ENCODE assay signal across 8 cellular contexts in genomic region chr1:12124693-12125421, GRCh38. TPM values are rescaled to one million over a fixed set of nuclear protein-coding genes. Genes with fewer than 3 reads are reported as not detected.
DNase-seq lines count a peak whose midpoint lies in the region; ATAC-seq, FAIRE-seq and TF ChIP-seq lines count a peak whose summit lies in the region.

No MANE protein-coding gene starts in this region.

- peaks cover 7% of the 10 kb centered on the region for H3K4me1 ChIP-seq in HepG2 (ENCODE audit: insufficient read depth, low read length)

- H3K27me3 ChIP-seq in HepG2 (ENCODE audit: control insufficient read depth in 1 of 2, insufficient read depth in 2 of 2, low read length in 2 of 2) = peaks cover 5 to 25% of the 10 kb centered on the region in 2 experiments

- H3K27ac ChIP-seq in HepG2 (ENCODE audit: extremely low read length, insufficient read depth, low read length) = no peak overlapping the region

- H3K9me3 ChIP-seq in HepG2 (ENCODE audit: low read length) = no peaks in the 10 kb centered on the region

- no peak overlapping the region for H2AFZ ChIP-seq in HepG2 (ENCODE audit: low read length)

- peak; percentile 89 for TF ChIP-seq RAD21 in HepG2 (CRISPR knock-in tag; IDR thresholded peaks at IDR 0.05)

- no peaks in the 10 kb centered on the region for H3K36me3 ChIP-seq in HepG2 (replicated peaks in 1 of 2; ENCODE audit: control insufficient read depth in 1 of 2, insufficient read depth in 2 of 2, low read length in 2 of 2)

- peak; percentile 53 for ATAC-seq in HepG2
- no peak for ATAC-seq in GM21528 (IDR thresholded peaks at IDR 0.05; ENCODE audit: low FRiP score, unreplicated experiment)

- DNase-seq in NCI-H748 (lab: John Stamatoyannopoulos, UW; ENCODE audit: unreplicated experiment) (peak; percentile 25), NCI-H748 treated with DMSO at 0.1 percent for 48 hours (lab: John Stamatoyannopoulos, UW) (no peak), NCI-H2107 (lab: John Stamatoyannopoulos, UW) (peak; percentile 51), cerebellum (ENCODE audit: low spot score) (peak; percentile 63), HepG2 (ENCODE audit: low spot score) (peak; percentile 46)
- DNase-seq in activated CD4-positive, alpha-beta T cell treated with anti-CD3 and anti-CD28 coated beads for 24 hours (ENCODE audit: low read depth in 2 of 2) = peak; percentile 65 to 76
- DNase-seq in stimulated activated CD4-positive, alpha-beta T cell treated with anti-CD3 and anti-CD28 coated beads, Interleukin-4, amount 100 ng/mL, for 4 hours = peak; percentile 69 to 75

- no peaks in the 10 kb centered on the region for H3K79me2 ChIP-seq in HepG2 (ENCODE audit: insufficient read depth, low read length)

- 31% methylated on average over 19 of the region's 19 CpGs for WGBS in HepG2 (ENCODE audit: low lambda C conversion rate)

- no peaks in the 10 kb centered on the region for H4K20me1 ChIP-seq in HepG2 (ENCODE audit: insufficient read depth, low read length)

- no peak overlapping the region for H3K4me2 ChIP-seq in HepG2 (ENCODE audit: low read depth, low read length)

- in situ Hi-C loops in HepG2 (cut with HindIII; ENCODE audit: extremely low pct_ligation_motif_present, low pct_unique_long_range_greater_than_20kb) = loop anchor here (5.0 to 25.0 kb wide), 2 partner anchors 82 to 537 kb away; no protein-coding TSS in a partner anchor

- TF ChIP-seq EP300 in HepG2 (IDR thresholded peaks at IDR 0.05; ENCODE audit: low read depth in 2 of 2, low read length in 2 of 2) (no peak), HepG2 (CRISPR knock-in tag; IDR thresholded peaks at IDR 0.05; ENCODE audit: borderline replicate concordance) (no peak)

- TF ChIP-seq CTCF in HepG2 (CRISPR knock-in tag; IDR thresholded peaks at IDR 0.05) = peak; percentile 88

- H3K4me3 ChIP-seq in HepG2 (replicated peaks in 1 of 3; ENCODE audit: insufficient read depth in 1 of 3, low read depth in 2 of 3, low read length in 3 of 3) = no peak overlapping the region

- no TSS peak for BruUV-seq in HepG2 (replicated peaks; lab: Mats Ljungman, UMichigan)

- FAIRE-seq in HepG2 (lab: Jason Lieb, UNC) = peak; percentile 77

- intact Hi-C loops in HepG2 (cut with micrococcal nuclease; ENCODE audit: unreplicated experiment) = loop anchor here (1.0 kb wide), 1 partner anchor 84 kb away; no protein-coding TSS in a partner anchor

- CTCF ChIA-PET in HepG2 (lab: Yijun Ruan, JAX; ENCODE audit: low intra/inter-chr PET ratio, low total read pairs) = interaction anchor here (1.7 to 5.3 kb wide), 2 partner anchors 83 to 87 kb away, joined by 3 to 93 read pairs; no protein-coding TSS in a partner anchor

- POLR2A ChIA-PET in HepG2 (lab: Yijun Ruan, JAX) = no interaction called here

- no peak for TF ChIP-seq POLR2A in HepG2 (IDR thresholded peaks at IDR 0.05; ENCODE audit: insufficient read depth in 1 of 2, low read depth in 2 of 2, low read length in 2 of 2)

- no peak overlapping the region for H3K9ac ChIP-seq in HepG2 (ENCODE audit: insufficient read depth, low read depth, low read length)

TF ChIP-seq in HepG2, 621 proteins besides CTCF, POLR2A, EP300 and RAD21:
- TF ChIP-seq STAG1 (CRISPR knock-in tag; IDR thresholded peaks at IDR 0.05) = peak; percentile 95
- TF ChIP-seq ZNF350 (CRISPR knock-in tag; IDR thresholded peaks at IDR 0.05; ENCODE audit: borderline replicate concordance, low read depth) = 0 out of 2 replicates have a peak, but pooled peaks have one; percentile 18
- no peak for TF ChIP-seq MBNL3 (CRISPR knock-in tag; conservative IDR thresholded peaks at IDR 0.05)
- peak; percentile 25 for TF ChIP-seq TEAD3 (CRISPR knock-in tag; optimal IDR thresholded peaks at IDR 0.05; ENCODE audit: borderline replicate concordance)
- TF ChIP-seq XRCC5 (optimal IDR thresholded peaks at IDR 0.05; ENCODE audit: low read length) = peak; percentile 26
- peak; percentile 97 for TF ChIP-seq SMC3 (IDR thresholded peaks at IDR 0.05; ENCODE audit: low read length)
- peak; percentile 45; the same call in 1 of the 2 replicates for TF ChIP-seq KDM2A (CRISPR knock-in tag; IDR thresholded peaks at IDR 0.05; ENCODE audit: borderline replicate concordance, low read depth)
- no peak for TF ChIP-seq E2F2 (CRISPR knock-in tag; IDR thresholded peaks at IDR 0.05; ENCODE audit: borderline replicate concordance)

RNA-seq across cellular contexts. Expression of gene TNFRSF1B, which starts 41.9 kb away (rescaled TPM):
- total RNA-seq in cerebellum = 3.7 TPM
- total RNA-seq in HepG2 (2016; rRNA removed; fragmentation: Illumina TruSeq; extraction: Trizol) = 0.04 TPM in 1 of 2 replicates, not detected in the other
- not detected in 2 replicates for total RNA-seq in HepG2 (2016; cell fraction: cytosol; rRNA removed; fragmentation: Illumina TruSeq; extraction: Trizol; ENCODE audit: low read depth)
- not detected in 2 replicates for total RNA-seq in HepG2 (2016; cell fraction: insoluble cytoplasmic fraction; rRNA removed; fragmentation: Illumina TruSeq; extraction: Trizol)
- not detected in 2 replicates for total RNA-seq in HepG2 (2016; cell fraction: membrane; rRNA removed; fragmentation: Illumina TruSeq; extraction: Trizol)
- total RNA-seq in HepG2 (2016; cell fraction: nucleus; rRNA removed; fragmentation: Illumina TruSeq; extraction: Trizol) = not detected in 2 replicates
- polyA plus RNA-seq in HepG2 (2011; rRNA removed) = 0.11 and 0.29 TPM in 2 replicates
- polyA plus RNA-seq in HepG2 (2011; cell fraction: cytosol; rRNA removed) = 0.05 and 0.07 TPM in 2 replicates
- polyA plus RNA-seq in HepG2 (2011; cell fraction: nucleus; rRNA removed) = 0.05 TPM in 2 replicates
- polyA plus RNA-seq in HepG2 (2012) = not detected in 2 replicates
- not detected in 2 replicates for polyA plus RNA-seq in HepG2 (2016; cell fraction: cytosol; fragmentation: Illumina TruSeq; extraction: Trizol; ENCODE audit: low read depth)
- not detected in 2 replicates for polyA plus RNA-seq in HepG2 (2016; cell fraction: insoluble cytoplasmic fraction; fragmentation: Illumina TruSeq; extraction: Trizol; ENCODE audit: low read depth)
- not detected in 2 replicates for polyA plus RNA-seq in HepG2 (2016; cell fraction: membrane; fragmentation: Illumina TruSeq; extraction: Trizol; ENCODE audit: low read depth)
- not detected in 2 replicates for polyA plus RNA-seq in HepG2 (2016; cell fraction: nucleus; fragmentation: Illumina TruSeq; extraction: Trizol; ENCODE audit: insufficient read depth, low read depth)
- 0.14 and 1.1 TPM in 2 replicates for polyA minus RNA-seq in HepG2 (2011; rRNA and poly(A)+ RNA removed; ENCODE audit: low replicate concordance)
- not detected in 2 replicates for polyA minus RNA-seq in HepG2 (2011; cell fraction: cytosol; rRNA and poly(A)+ RNA removed)
- 0.90 TPM in 1 of 2 replicates, not detected in the other for polyA minus RNA-seq in HepG2 (2011; cell fraction: nucleus; rRNA and poly(A)+ RNA removed)
